In the genomic region with DNA sequence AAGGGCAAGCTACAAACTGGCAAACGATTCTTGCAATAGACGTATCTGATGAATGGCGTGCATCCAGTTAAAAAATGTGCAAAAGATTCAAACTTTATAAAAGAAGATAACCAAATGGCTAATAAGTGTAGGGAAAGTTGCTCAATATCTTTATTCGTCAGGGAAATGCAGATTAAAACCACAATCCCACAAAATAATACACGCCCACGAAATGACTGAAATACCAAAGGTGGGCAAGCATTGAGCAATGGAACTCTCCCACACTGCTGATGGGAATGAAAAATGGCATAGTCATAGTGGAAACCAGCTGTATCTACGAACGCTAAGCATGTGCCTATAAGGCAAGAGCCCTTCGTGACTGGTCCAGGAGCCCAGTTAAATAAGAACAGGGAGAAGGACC, we compare ENCODE assay signal across 13 cellular contexts.
DNase-seq lines count a peak whose midpoint lies in the region.
"Had no signal": no experiment of that assay in that cellular context is flagged by ENCODE, and none has a peak within 500 bp of the region (broad histone marks: within the 10 kb centered on the region; RNA-seq: fewer than 3 reads in every experiment).

No MANE protein-coding gene starts in this region.

- H3K27ac Mint-ChIP-seq in immature natural killer cell: no peak overlapping the region
- no peak overlapping the region for H3K27ac Mint-ChIP-seq in activated naive CD8-positive, alpha-beta T cell treated with anti-CD3 and anti-CD28 coated beads for 36 hours
- H3K27ac Mint-ChIP-seq: activated T-helper 17 cell treated with anti-CD3 and anti-CD28 coated beads, Interleukin-2, amount 50 U/mL, for 72 hours had no signal

- no peaks in the 10 kb centered on the region for H3K36me3 Mint-ChIP-seq in immature natural killer cell
- H3K36me3 Mint-ChIP-seq in activated naive CD8-positive, alpha-beta T cell treated with anti-CD3 and anti-CD28 coated beads for 36 hours: no peaks in the 10 kb centered on the region

- H3K4me3 ChIP-seq in skeletal muscle cell (ENCODE audit: low read depth, low read length): no peak overlapping the region
- H3K4me3 ChIP-seq: SJCRH30 had no signal

- H3K4me1 Mint-ChIP-seq in immature natural killer cell: no peaks in the 10 kb centered on the region
- peaks cover 4% of the 10 kb centered on the region for H3K4me1 Mint-ChIP-seq in activated naive CD8-positive, alpha-beta T cell treated with anti-CD3 and anti-CD28 coated beads for 36 hours
- H3K4me1 Mint-ChIP-seq: activated T-helper 17 cell treated with anti-CD3 and anti-CD28 coated beads, Interleukin-2, amount 50 U/mL, for 72 hours had no signal

- H3K4me3 Mint-ChIP-seq in immature natural killer cell: no peak overlapping the region
- H3K4me3 Mint-ChIP-seq in activated naive CD8-positive, alpha-beta T cell treated with anti-CD3 and anti-CD28 coated beads for 36 hours: no peak overlapping the region
- H3K4me3 Mint-ChIP-seq: activated T-helper 17 cell treated with anti-CD3 and anti-CD28 coated beads, Interleukin-2, amount 50 U/mL, for 72 hours had no signal

- peaks cover 5 to 11% (median 7%) of the 10 kb centered on the region in 3 donors for H3K27me3 Mint-ChIP-seq in immature natural killer cell (ENCODE audit: low read depth in 3 of 3)
- H3K27me3 Mint-ChIP-seq in activated naive CD8-positive, alpha-beta T cell treated with anti-CD3 and anti-CD28 coated beads for 36 hours: peaks cover 39% of the 10 kb centered on the region

- DNase-seq in GOT3 (lab: John Stamatoyannopoulos, UW) (peak; percentile 55), RPMI7951 (ENCODE audit: low read depth) (peak; percentile 97), fibroblast of gingiva (ENCODE audit: low read depth) (peak; percentile 100), skeletal muscle cell (ENCODE audit: low read depth) (peak; percentile 98), immature natural killer cell (no peak), DMS53 (lab: John Stamatoyannopoulos, UW) (no peak)
- no peak for DNase-seq in activated naive CD8-positive, alpha-beta T cell treated with anti-CD3 and anti-CD28 coated beads for 36 hours
- DNase-seq: activated CD4-positive, alpha-beta T cell treated with anti-CD3 and anti-CD28 coated beads for 1 hour; DND-41; Karpas-422; NCI-H446 treated with DMSO at 0.1 percent for 48 hours; SJCRH30 had no signal

- H3K9me3 Mint-ChIP-seq in immature natural killer cell: peaks cover 0 to 6% (median 0%) of the 10 kb centered on the region in 6 donors
- H3K9me3 Mint-ChIP-seq in activated naive CD8-positive, alpha-beta T cell treated with anti-CD3 and anti-CD28 coated beads for 36 hours: peaks cover 1% of the 10 kb centered on the region

Comparison
In these comparisons a context has a peak if more than half of its experiments do, and no peak if none do; other contexts are left out.
1. DNase-seq: peak in GOT3 (single experiment), RPMI7951 (single experiment), fibroblast of gingiva (single experiment) and skeletal muscle cell (single experiment); none in immature natural killer cell (0 of 3), activated naive CD8-positive, alpha-beta T cell treated with anti-CD3 and anti-CD28 coated beads for 36 hours (single experiment) and DMS53 (single experiment).